In genomic region chr22:34113381-34113780, GRCh38 we compare ENCODE assay signal across 25 cellular contexts.
"Had no signal": no experiment of that assay in that cellular context is flagged by ENCODE, and none has a peak within 500 bp of the region (broad histone marks: within the 10 kb centered on the region; RNA-seq: fewer than 3 reads in every experiment).

No MANE protein-coding gene starts in this region.

- DNase-seq: activated B cell treated with CpG ODN at 0.5 μM for 24 hours; activated CD4-positive, alpha-beta T cell treated with anti-CD3 and anti-CD28 coated beads for 1 hour; activated CD4-positive, alpha-beta T cell treated with anti-CD3 and anti-CD28 coated beads, Interleukin-2, amount 10 ng/mL, durations not matched to agents 24 days and 14 days; activated CD4-positive, alpha-beta T cell treated with anti-CD3 and anti-CD28 coated beads, Interleukin-2, amount 50 U/mL, for 48 hours; activated CD8-positive, alpha-beta memory T cell treated with anti-CD3 and anti-CD28 coated beads for 24 hours; activated gamma-delta T cell treated with Interleukin-2 at 50 U/mL for 16 hours; activated naive CD4-positive, alpha-beta T cell treated with anti-CD3 and anti-CD28 coated beads, Interleukin-2, amount 10 ng/mL, durations not matched to agents 7 days and 5 days; activated naive CD8-positive, alpha-beta T cell treated with anti-CD3 and anti-CD28 coated beads for 36 hours; activated T-cell treated with anti-CD3 and anti-CD28 coated beads, Interleukin-2, amount 50 U/mL, for 72 hours; brain microvascular endothelial cell; Kasumi-1; KBM-7; NCI-H146; NCI-H187 treated with DMSO at 0.1 percent for 48 hours; NCI-H2081 treated with DMSO at 0.1 percent for 48 hours; NCI-H446; NCI-H524 treated with DMSO at 0.1 percent for 48 hours; PC-3; SHP77 treated with DMSO at 0.1 percent for 48 hours; T-cell; T-helper 2 cell; T1000 had no signal

- H3K27me3 Mint-ChIP-seq: activated CD4-positive, alpha-beta T cell treated with anti-CD3 and anti-CD28 coated beads, Interleukin-2, amount 10 ng/mL, durations not matched to agents 24 days and 14 days; activated naive CD4-positive, alpha-beta T cell treated with anti-CD3 and anti-CD28 coated beads, Interleukin-2, amount 10 ng/mL, durations not matched to agents 7 days and 5 days; activated naive CD8-positive, alpha-beta T cell treated with anti-CD3 and anti-CD28 coated beads for 36 hours; T-cell had no signal

- H3K4me1 Mint-ChIP-seq: activated B cell treated with CpG ODN at 0.5 μM for 24 hours; activated CD4-positive, alpha-beta T cell treated with anti-CD3 and anti-CD28 coated beads, Interleukin-2, amount 10 ng/mL, durations not matched to agents 24 days and 14 days; activated naive CD4-positive, alpha-beta T cell treated with anti-CD3 and anti-CD28 coated beads, Interleukin-2, amount 10 ng/mL, durations not matched to agents 7 days and 5 days; activated naive CD8-positive, alpha-beta T cell treated with anti-CD3 and anti-CD28 coated beads for 36 hours; T-cell had no signal

- H3K36me3 Mint-ChIP-seq: activated naive CD4-positive, alpha-beta T cell treated with anti-CD3 and anti-CD28 coated beads, Interleukin-2, amount 10 ng/mL, durations not matched to agents 7 days and 5 days; activated naive CD8-positive, alpha-beta T cell treated with anti-CD3 and anti-CD28 coated beads for 36 hours; T-cell had no signal

- H3K4me3 Mint-ChIP-seq: activated B cell treated with CpG ODN at 0.5 μM for 24 hours; activated CD4-positive, alpha-beta T cell treated with anti-CD3 and anti-CD28 coated beads, Interleukin-2, amount 10 ng/mL, durations not matched to agents 24 days and 14 days; activated naive CD4-positive, alpha-beta T cell treated with anti-CD3 and anti-CD28 coated beads, Interleukin-2, amount 10 ng/mL, durations not matched to agents 7 days and 5 days; activated naive CD8-positive, alpha-beta T cell treated with anti-CD3 and anti-CD28 coated beads for 36 hours; activated T-cell treated with anti-CD3 and anti-CD28 coated beads, Interleukin-2, amount 50 U/mL, for 72 hours; T-cell had no signal

- H3K27ac Mint-ChIP-seq: activated B cell treated with CpG ODN at 0.5 μM for 24 hours; activated CD4-positive, alpha-beta T cell treated with anti-CD3 and anti-CD28 coated beads, Interleukin-2, amount 10 ng/mL, durations not matched to agents 24 days and 14 days; activated naive CD4-positive, alpha-beta T cell treated with anti-CD3 and anti-CD28 coated beads, Interleukin-2, amount 10 ng/mL, durations not matched to agents 7 days and 5 days; activated naive CD8-positive, alpha-beta T cell treated with anti-CD3 and anti-CD28 coated beads for 36 hours; activated T-cell treated with anti-CD3 and anti-CD28 coated beads, Interleukin-2, amount 50 U/mL, for 72 hours; activated T-helper 2 cell treated with anti-CD3 and anti-CD28 coated beads, Interferon-gamma antibody, Interleukin-2, Interleukin-4, amounts not matched to agents 10 μg/mL and 5 μg/mL and 100 μg/mL, durations not matched to agents 14 hours and 24 hours and 36 hours; T-cell had no signal

- H3K36me3 ChIP-seq: brain microvascular endothelial cell, cardiac muscle cell had no signal

- H3K27me3 ChIP-seq: brain microvascular endothelial cell had no signal

- H3K4me3 ChIP-seq: cardiac muscle cell, SK-N-MC had no signal

- H3K27ac ChIP-seq: brain microvascular endothelial cell, cardiac muscle cell, SK-N-MC had no signal

- H3K9me3 Mint-ChIP-seq: activated CD4-positive, alpha-beta T cell treated with anti-CD3 and anti-CD28 coated beads, Interleukin-2, amount 10 ng/mL, durations not matched to agents 24 days and 14 days; activated naive CD4-positive, alpha-beta T cell treated with anti-CD3 and anti-CD28 coated beads, Interleukin-2, amount 10 ng/mL, durations not matched to agents 7 days and 5 days had no signal
